19 cellular contexts compared by ENCODE assay signal in genomic region chr20:23206061-23206460, GRCh38.
DNase-seq lines count a peak whose midpoint lies in the region; ATAC-seq and TF ChIP-seq lines count a peak whose summit lies in the region.
"Had no signal": no experiment of that assay in that cellular context is flagged by ENCODE, and none has a peak within 500 bp of the region (broad histone marks: within the 10 kb centered on the region; RNA-seq: fewer than 3 reads in every experiment).

No MANE protein-coding gene starts in this region.

- H3K36me3 ChIP-seq in BLaER1, result no peaks in the 10 kb centered on the region
- H3K36me3 ChIP-seq in mucosa of stomach (ENCODE audit: control insufficient read depth, insufficient read depth, low read length), result no peaks in the 10 kb centered on the region
- no peaks in the 10 kb centered on the region for H3K36me3 ChIP-seq in stomach

- H3K27ac ChIP-seq in BLaER1, result no peak overlapping the region
- peak overlapping the region; percentile 16 to 82 (median 69) for H3K27ac ChIP-seq in stomach
- H3K27ac ChIP-seq: PC-9, SK-N-MC had no signal

- TF ChIP-seq EP300 in stomach (IDR thresholded peaks at IDR 0.05), result no peak

- TF ChIP-seq POLR2A in stomach (IDR thresholded peaks at IDR 0.05), result no peak

- peaks cover 45% of the 10 kb centered on the region for H3K4me1 Mint-ChIP-seq in brain
- H3K4me1 Mint-ChIP-seq: activated B cell treated with CpG ODN at 0.5 μM for 24 hours; activated CD4-positive, alpha-beta memory T cell treated with anti-CD3 and anti-CD28 coated beads, Interleukin-2, amount 10 ng/mL, durations not matched to agents 7 days and 5 days; CD4-positive, alpha-beta memory T cell had no signal

- no peak overlapping the region for H3K4me3 ChIP-seq in BLaER1
- H3K4me3 ChIP-seq in mucosa of stomach (ENCODE audit: low read length), result no peak overlapping the region
- H3K4me3 ChIP-seq in stomach, result no peak overlapping the region
- H3K4me3 ChIP-seq: PC-9, SK-N-MC had no signal

- no peaks in the 10 kb centered on the region for H4K20me1 ChIP-seq in BLaER1

- H3K9me3 ChIP-seq in BLaER1 (no peaks in the 10 kb centered on the region), mucosa of stomach (ENCODE audit: control insufficient read depth, low read length) (no peaks in the 10 kb centered on the region), stomach (no peaks in the 10 kb centered on the region)

- no peaks in the 10 kb centered on the region for H3K27me3 ChIP-seq in BLaER1
- H3K27me3 ChIP-seq in mucosa of stomach (ENCODE audit: control insufficient read depth, insufficient read depth, low read length), result no peaks in the 10 kb centered on the region
- H3K27me3 ChIP-seq in stomach, result no peaks in the 10 kb centered on the region

- H3K9me3 Mint-ChIP-seq in brain, result peaks cover 0 to 2% (median 0%) of the 10 kb centered on the region in 5 experiments
- H3K9me3 Mint-ChIP-seq: activated B cell treated with CpG ODN at 0.5 μM for 24 hours; activated CD4-positive, alpha-beta memory T cell treated with anti-CD3 and anti-CD28 coated beads, Interleukin-2, amount 10 ng/mL, durations not matched to agents 7 days and 5 days; neural crest cell had no signal

- H3K27me3 Mint-ChIP-seq in brain, result peaks cover 45% of the 10 kb centered on the region

- ATAC-seq in HG03571 (IDR thresholded peaks at IDR 0.05; ENCODE audit: unreplicated experiment) (no peak), GM19467 (IDR thresholded peaks at IDR 0.05; ENCODE audit: unreplicated experiment) (no peak)

- TF ChIP-seq CTCF in brain (conservative IDR thresholded peaks at IDR 0.05) (no peak), stomach (IDR thresholded peaks at IDR 0.05) (no peak)

- H3K4me1 ChIP-seq in BLaER1 (peaks cover 15% of the 10 kb centered on the region; the same call in 1 of the 2 replicates), mucosa of stomach (ENCODE audit: control insufficient read depth, insufficient read depth, low read length) (peaks cover 13% of the 10 kb centered on the region), stomach (peaks cover 7 to 24% (median 14%) of the 10 kb centered on the region in 4 donors)

- H3K36me3 Mint-ChIP-seq in brain, result no peaks in the 10 kb centered on the region
- H3K36me3 Mint-ChIP-seq: CD4-positive, alpha-beta memory T cell had no signal

- peak overlapping the region in 4 of 5 experiments; percentile 84 to 97 (median 94) for H3K27ac Mint-ChIP-seq in brain
- H3K27ac Mint-ChIP-seq: activated B cell treated with CpG ODN at 0.5 μM for 24 hours; activated CD4-positive, alpha-beta memory T cell treated with anti-CD3 and anti-CD28 coated beads, Interleukin-2, amount 10 ng/mL, durations not matched to agents 7 days and 5 days; CD4-positive, alpha-beta memory T cell had no signal

- WGBS in stomach, 5 donors, result 82 to 92% (median 86%) methylated on average over 1 to 2 of the region's 2 CpGs

- intact Hi-C loops in stomach (cut with DNase I; ENCODE audit: low total_unique reads), result no loop called here

- H3K4me3 Mint-ChIP-seq in brain, result peak overlapping the region in 1 of 5 experiments; percentile 70
- H3K4me3 Mint-ChIP-seq: activated B cell treated with CpG ODN at 0.5 μM for 24 hours; activated CD4-positive, alpha-beta memory T cell treated with anti-CD3 and anti-CD28 coated beads, Interleukin-2, amount 10 ng/mL, durations not matched to agents 7 days and 5 days; CD4-positive, alpha-beta memory T cell; neural crest cell had no signal

- H3K9ac ChIP-seq in BLaER1 (no peak overlapping the region), mucosa of stomach (ENCODE audit: low read length) (peak overlapping the region; percentile 44)

- 0 out of 2 replicates have a peak overlapping the region, but pooled peaks have one; percentile 8 for H3K4me2 ChIP-seq in BLaER1
- H3K4me2 ChIP-seq: PC-9 had no signal

- DNase-seq in stomach (no peak), NCI-H1694 treated with DMSO at 0.1 percent for 48 hours (lab: John Stamatoyannopoulos, UW) (no peak), DMS53 treated with DMSO at 0.1 percent for 48 hours (lab: John Stamatoyannopoulos, UW; ENCODE audit: unreplicated experiment) (no peak)
- DNase-seq: activated B cell treated with CpG ODN at 0.5 μM for 24 hours; activated CD4-positive, alpha-beta memory T cell treated with anti-CD3 and anti-CD28 coated beads, Interleukin-2, amount 10 ng/mL, durations not matched to agents 7 days and 5 days; activated naive CD4-positive, alpha-beta T cell treated with Interleukin-2 at 50 U/mL for 16 hours; CD4-positive, alpha-beta memory T cell; DMS79; NCI-H1694; NCI-H748 treated with DMSO at 0.1 percent for 48 hours; PC-9; stimulated activated naive CD4-positive, alpha-beta T cell had no signal
